Comparison of ENCODE assay signal across 13 cellular contexts in genomic region chr2:105712981-105713596, GRCh38. TPM values are rescaled to one million over a fixed set of nuclear protein-coding genes. Genes with fewer than 3 reads are reported as not detected.
A peak's percentile ranks its signal among the peaks of the same experiment; 100 is the strongest.
DNase-seq lines count a peak whose midpoint lies in the region; ATAC-seq and TF ChIP-seq lines count a peak whose summit lies in the region.
"Had no signal": no experiment of that assay in that cellular context is flagged by ENCODE, and none has a peak within 500 bp of the region (broad histone marks: within the 10 kb centered on the region; RNA-seq: fewer than 3 reads in every experiment).

No MANE protein-coding gene starts in this region.

- H3K4me3 ChIP-seq in foreskin fibroblast (ENCODE audit: low read depth in 1 of 2, low read length in 2 of 2), result no peak overlapping the region
- H3K4me3 ChIP-seq: neural progenitor cell had no signal

- no peak for ATAC-seq in GM21367 (IDR thresholded peaks at IDR 0.05; ENCODE audit: unreplicated experiment)

- DNase-seq in AG20443 (ENCODE audit: low spot score) (peak; percentile 22), HCEC 1CT (peak; percentile 78), RPMI8226 (peak; percentile 92), foreskin fibroblast (peak; percentile 38 to 59), NCI-H510A treated with DMSO at 0.1 percent for 48 hours (lab: John Stamatoyannopoulos, UW) (no peak), mucosa of gallbladder (ENCODE audit: low spot score) (no peak), NCI-H146 treated with DMSO at 0.1 percent for 48 hours (lab: John Stamatoyannopoulos, UW; ENCODE audit: unreplicated experiment) (no peak)
- DNase-seq: activated CD4-positive, alpha-beta T cell treated with anti-CD3 and anti-CD28 coated beads, Interleukin-2, amount 50 U/mL, for 1 hour; effector CD4-positive, alpha-beta T cell; NCI-H1417; SK-N-SH had no signal

- TF ChIP-seq CTCF in foreskin fibroblast (IDR thresholded peaks at IDR 0.05; ENCODE audit: low read depth, low read length), result no peak

RNA-seq across cellular contexts. Expression of gene NCK2, which starts 31.6 kb away (rescaled TPM):
- total RNA-seq in mucosa of gallbladder, result 160 TPM

Comparison
In these comparisons a context has a peak if more than half of its experiments do, and no peak if none do; other contexts are left out.
1. DNase-seq: peak in AG20443 (single experiment), HCEC 1CT (single experiment), RPMI8226 (single experiment) and foreskin fibroblast (2 of 2); none in NCI-H510A treated with DMSO at 0.1 percent for 48 hours (single experiment), mucosa of gallbladder (single experiment) and NCI-H146 treated with DMSO at 0.1 percent for 48 hours (single experiment).